28 cellular contexts compared by ENCODE assay signal in genomic region chr13:98585946-98586345, GRCh38.
"Had no signal": no experiment of that assay in that cellular context is flagged by ENCODE, and none has a peak within 500 bp of the region (broad histone marks: within the 10 kb centered on the region; RNA-seq: fewer than 3 reads in every experiment).

No MANE protein-coding gene starts in this region.

- DNase-seq: activated CD4-positive, alpha-beta T cell treated with anti-CD3 and anti-CD28 coated beads, Interleukin-2, amount 50 U/mL, for 1 hour; activated CD4-positive, CD25-positive, alpha-beta regulatory T cell treated with anti-CD3 and anti-CD28 coated beads, Interleukin-2, amount 50 U/mL, for 72 hours; activated CD8-positive, alpha-beta memory T cell treated with anti-CD3 and anti-CD28 coated beads for 24 hours; activated CD8-positive, alpha-beta memory T cell treated with anti-CD3 and anti-CD28 coated beads, Interleukin-2, amount 50 U/mL, for 4 hours; activated naive CD4-positive, alpha-beta T cell; activated T-cell treated with anti-CD3 and anti-CD28 coated beads, Interleukin-2, amount 50 U/mL, for 24 hours; adrenal gland; dorsolateral prefrontal cortex; effector memory CD8-positive, alpha-beta T cell; glutamatergic neuron; islet precursor cell; left cardiac atrium; mesenchymal stem cell; naive thymus-derived CD4-positive, alpha-beta T cell; retina; sigmoid colon; stimulated activated CD4-positive, alpha-beta T cell treated with anti-CD3 and anti-CD28 coated beads, Interleukin-4, amount 100 ng/mL, for 1 hour; stimulated activated naive CD4-positive, alpha-beta T cell treated with Interleukin-2 at 50 U/mL for 16 hours; T-cell; upper lobe of right lung had no signal

- H3K4me1 ChIP-seq: neural progenitor cell, upper lobe of right lung had no signal

- H3K9me3 Mint-ChIP-seq: activated T-cell treated with anti-CD3 and anti-CD28 coated beads, Interleukin-2, amount 50 U/mL, for 24 hours; central memory CD8-positive, alpha-beta T cell; effector memory CD8-positive, alpha-beta T cell had no signal

- H3K27me3 Mint-ChIP-seq: activated naive CD8-positive, alpha-beta T cell; activated T-cell treated with anti-CD3 and anti-CD28 coated beads, Interleukin-2, amount 50 U/mL, for 24 hours; central memory CD8-positive, alpha-beta T cell; effector memory CD8-positive, alpha-beta T cell; naive thymus-derived CD4-positive, alpha-beta T cell; T-cell had no signal

- H3K4me3 Mint-ChIP-seq: activated naive CD8-positive, alpha-beta T cell; activated T-cell treated with anti-CD3 and anti-CD28 coated beads, Interleukin-2, amount 50 U/mL, for 24 hours; central memory CD8-positive, alpha-beta T cell; effector memory CD8-positive, alpha-beta T cell; naive thymus-derived CD4-positive, alpha-beta T cell; neural progenitor cell; T-cell; T-helper 2 cell treated with Interferon-gamma antibody and Interleukin-4, amounts not matched to agents 5 μg/mL and 100 μg/mL, for 36 hours had no signal

- H3K27ac ChIP-seq: adrenal gland, dorsolateral prefrontal cortex, esophagus muscularis mucosa, neural progenitor cell, sigmoid colon, upper lobe of right lung, VCaP had no signal

- H3K27me3 ChIP-seq: adrenal gland, ascending aorta, dorsolateral prefrontal cortex, esophagus muscularis mucosa, neural progenitor cell, sigmoid colon, upper lobe of right lung had no signal

- ATAC-seq: effector memory CD8-positive, alpha-beta T cell; naive thymus-derived CD4-positive, alpha-beta T cell; T-cell; upper lobe of right lung had no signal

- H3K9me3 ChIP-seq: adrenal gland, ascending aorta, sigmoid colon, upper lobe of right lung had no signal

- H3K36me3 Mint-ChIP-seq: activated naive CD8-positive, alpha-beta T cell; T-cell had no signal

- H3K9ac ChIP-seq: neural progenitor cell had no signal

- H3K27ac Mint-ChIP-seq: activated naive CD8-positive, alpha-beta T cell; activated T-cell treated with anti-CD3 and anti-CD28 coated beads, Interleukin-2, amount 50 U/mL, for 24 hours; activated T-helper 2 cell treated with anti-CD3 and anti-CD28 coated beads, Interferon-gamma antibody, Interleukin-2, Interleukin-4, amounts not matched to agents 10 μg/mL and 5 μg/mL and 100 μg/mL, durations not matched to agents 14 hours and 24 hours and 36 hours; effector memory CD8-positive, alpha-beta T cell; naive thymus-derived CD4-positive, alpha-beta T cell; neural progenitor cell; T-cell; T-helper 2 cell treated with Interferon-gamma antibody and Interleukin-4, amounts not matched to agents 5 μg/mL and 100 μg/mL, for 36 hours had no signal

- H3K36me3 ChIP-seq: adrenal gland, ascending aorta, esophagus muscularis mucosa, neural progenitor cell, sigmoid colon, upper lobe of right lung had no signal

- H3K4me3 ChIP-seq: adrenal gland, ascending aorta, dorsolateral prefrontal cortex, esophagus muscularis mucosa, neural progenitor cell, sigmoid colon, upper lobe of right lung had no signal

- H3K4me1 Mint-ChIP-seq: central memory CD8-positive, alpha-beta T cell had no signal
